17 cellular contexts compared by ENCODE assay signal in the genomic region with DNA sequence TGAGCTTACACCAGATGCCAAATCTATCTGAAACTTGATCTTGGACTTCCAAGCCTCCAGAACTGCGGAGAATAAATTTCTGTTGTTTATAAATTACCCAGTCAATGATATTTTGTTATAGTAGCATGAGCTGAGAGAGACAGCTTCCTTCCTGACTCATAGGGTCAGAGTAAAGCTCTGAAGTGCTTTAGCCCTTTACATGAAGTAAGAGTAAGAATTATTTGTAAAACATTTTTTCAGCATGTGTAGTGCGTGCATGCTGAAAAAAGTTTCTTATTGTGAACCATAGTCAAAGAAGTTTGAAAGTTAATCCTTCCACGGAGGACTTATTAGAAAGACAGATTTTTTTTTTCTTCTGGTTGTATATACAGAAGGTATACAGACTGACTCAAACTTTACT.
"Had no signal": no experiment of that assay in that cellular context is flagged by ENCODE, and none has a peak within 500 bp of the region (broad histone marks: within the 10 kb centered on the region; RNA-seq: fewer than 3 reads in every experiment).

No MANE protein-coding gene starts in this region.

- H3K27me3 Mint-ChIP-seq: activated CD8-positive, alpha-beta memory T cell treated with anti-CD3 and anti-CD28 coated beads, Interleukin-2, amount 10 ng/mL, durations not matched to agents 7 days and 5 days; activated T-cell treated with anti-CD3 and anti-CD28 coated beads, Interleukin-2, amount 50 U/mL, for 24 hours; stimulated activated memory B cell treated with anti-CD40 and anti-IgM and Interleukin-4, amounts not matched to agents 10 μg/mL and 1 μg/mL and 100 μg/mL, for 72 hours had no signal

- H3K4me3 Mint-ChIP-seq: activated CD8-positive, alpha-beta memory T cell treated with anti-CD3 and anti-CD28 coated beads, Interleukin-2, amount 10 ng/mL, durations not matched to agents 7 days and 5 days; activated T-cell treated with anti-CD3 and anti-CD28 coated beads, Interleukin-2, amount 50 U/mL, for 24 hours; immature natural killer cell; naive thymus-derived CD4-positive, alpha-beta T cell; stimulated activated memory B cell treated with anti-CD40 and anti-IgM and Interleukin-4, amounts not matched to agents 10 μg/mL and 1 μg/mL and 100 μg/mL, for 72 hours; T-helper 2 cell treated with Interferon-gamma antibody and Interleukin-4, amounts not matched to agents 5 μg/mL and 100 μg/mL, for 36 hours had no signal

- H3K4me1 ChIP-seq: breast epithelium, tibial nerve had no signal

- H3K4me1 Mint-ChIP-seq: activated CD8-positive, alpha-beta memory T cell treated with anti-CD3 and anti-CD28 coated beads, Interleukin-2, amount 10 ng/mL, durations not matched to agents 7 days and 5 days; immature natural killer cell; naive thymus-derived CD4-positive, alpha-beta T cell; stimulated activated memory B cell treated with anti-CD40 and anti-IgM and Interleukin-4, amounts not matched to agents 10 μg/mL and 1 μg/mL and 100 μg/mL, for 72 hours had no signal

- H3K27ac Mint-ChIP-seq: activated CD8-positive, alpha-beta memory T cell treated with anti-CD3 and anti-CD28 coated beads, Interleukin-2, amount 10 ng/mL, durations not matched to agents 7 days and 5 days; activated naive CD4-positive, alpha-beta T cell treated with anti-CD3 and anti-CD28 coated beads, Interleukin-2, amount 50 U/mL, for 72 hours; activated T-cell treated with anti-CD3 and anti-CD28 coated beads, Interleukin-2, amount 50 U/mL, for 24 hours; immature natural killer cell; naive thymus-derived CD4-positive, alpha-beta T cell; stimulated activated memory B cell treated with anti-CD40 and anti-IgM and Interleukin-4, amounts not matched to agents 10 μg/mL and 1 μg/mL and 100 μg/mL, for 72 hours; T-helper 2 cell treated with Interferon-gamma antibody and Interleukin-4, amounts not matched to agents 5 μg/mL and 100 μg/mL, for 36 hours had no signal

- H3K4me2 ChIP-seq: smooth muscle cell had no signal

- H3K27ac ChIP-seq: breast epithelium, neutrophil, tibial nerve had no signal

- H3K4me3 ChIP-seq: breast epithelium, lung, smooth muscle cell, tibial nerve had no signal

- H3K36me3 ChIP-seq: breast epithelium, neutrophil, tibial nerve had no signal

- DNase-seq: activated CD8-positive, alpha-beta memory T cell treated with anti-CD3 and anti-CD28 coated beads, Interleukin-2, amount 10 ng/mL, durations not matched to agents 7 days and 5 days; activated effector memory CD4-positive, alpha-beta T cell treated with anti-CD3 and anti-CD28 coated beads, Interleukin-2, amount 50 U/mL, for 16 hours; activated T-cell treated with anti-CD3 and anti-CD28 coated beads, Interleukin-2, amount 50 U/mL, for 24 hours; amygdala; hypothalamus; immature natural killer cell; left colon; naive thymus-derived CD4-positive, alpha-beta T cell; SW 1271 had no signal

- ATAC-seq: activated CD8-positive, alpha-beta memory T cell treated with anti-CD3 and anti-CD28 coated beads, Interleukin-2, amount 10 ng/mL, durations not matched to agents 7 days and 5 days; activated naive CD4-positive, alpha-beta T cell treated with anti-CD3 and anti-CD28 coated beads, Interleukin-2, amount 50 U/mL, for 72 hours; left colon; naive thymus-derived CD4-positive, alpha-beta T cell; stimulated activated memory B cell treated with anti-CD40 and anti-IgM and Interleukin-4, amounts not matched to agents 10 μg/mL and 1 μg/mL and 100 μg/mL, for 72 hours had no signal

- H3K9me3 Mint-ChIP-seq: stimulated activated memory B cell treated with anti-CD40 and anti-IgM and Interleukin-4, amounts not matched to agents 10 μg/mL and 1 μg/mL and 100 μg/mL, for 72 hours had no signal

- H3K36me3 Mint-ChIP-seq: activated CD8-positive, alpha-beta memory T cell treated with anti-CD3 and anti-CD28 coated beads, Interleukin-2, amount 10 ng/mL, durations not matched to agents 7 days and 5 days; activated naive CD4-positive, alpha-beta T cell treated with anti-CD3 and anti-CD28 coated beads, Interleukin-2, amount 50 U/mL, for 72 hours; immature natural killer cell; naive thymus-derived CD4-positive, alpha-beta T cell; stimulated activated memory B cell treated with anti-CD40 and anti-IgM and Interleukin-4, amounts not matched to agents 10 μg/mL and 1 μg/mL and 100 μg/mL, for 72 hours had no signal

- H3K9me3 ChIP-seq: breast epithelium, neutrophil, tibial nerve had no signal

- H3K27me3 ChIP-seq: breast epithelium, neutrophil, tibial nerve had no signal
